In genomic region chr10:125153693-125154490, GRCh38 we compare ENCODE assay signal across 9 cellular contexts. TPM values are rescaled to one million over a fixed set of nuclear protein-coding genes. Genes with fewer than 3 reads are reported as not detected.
A peak's percentile ranks its signal among the peaks of the same experiment; 100 is the strongest.
DNase-seq lines count a peak whose midpoint lies in the region; ATAC-seq, FAIRE-seq and TF ChIP-seq lines count a peak whose summit lies in the region.
"Had no signal": no experiment of that assay in that cellular context is flagged by ENCODE, and none has a peak within 500 bp of the region (broad histone marks: within the 10 kb centered on the region; RNA-seq: fewer than 3 reads in every experiment).

No MANE protein-coding gene starts in this region.

- CTCF ChIA-PET in Caco-2 (lab: Charles Lee) = no interaction called here
- CTCF ChIA-PET in CD4-positive, alpha-beta T cell (lab: Charles Lee) = no interaction called here

- no peaks in the 10 kb centered on the region for H3F3A ChIP-seq in MM.1S (ENCODE audit: insufficient read depth, low read length)

- H3K9me3 ChIP-seq in Caco-2 = no peaks in the 10 kb centered on the region
- H3K9me3 ChIP-seq in astrocyte (ENCODE audit: insufficient read depth, low read depth, low read length) = no peaks in the 10 kb centered on the region
- no peaks in the 10 kb centered on the region for H3K9me3 ChIP-seq in MM.1S (replicated peaks; ENCODE audit: insufficient read depth, low read length)
- no peaks in the 10 kb centered on the region for H3K9me3 ChIP-seq in CD4-positive, alpha-beta T cell (ENCODE audit: control insufficient read depth, low read length)

- H2AFZ ChIP-seq in astrocyte (ENCODE audit: low read depth, low read length) (no peak overlapping the region), MM.1S (ENCODE audit: low read length) (no peak overlapping the region)

- H3K27ac ChIP-seq in astrocyte (ENCODE audit: low read depth, low read length) = peak overlapping the region; percentile 26
- no peak overlapping the region for H3K27ac ChIP-seq in MM.1S (ENCODE audit: low read length)
- H3K27ac ChIP-seq in CD4-positive, alpha-beta T cell (ENCODE audit: low read depth, low read length) = no peak overlapping the region

- BruUV-seq in Caco-2 (replicated peaks; lab: Mats Ljungman, UMichigan) = no TSS peak

- H3K36me3 Mint-ChIP-seq in Caco-2 (ENCODE audit: insufficient read depth, unreplicated experiment) (peaks cover 47% of the 10 kb centered on the region), astrocyte (ENCODE audit: low read depth, unreplicated experiment) (peaks cover 10% of the 10 kb centered on the region)
- peaks cover 0 to 6% of the 10 kb centered on the region in 2 donors for H3K36me3 Mint-ChIP-seq in activated naive CD4-positive, alpha-beta T cell treated with anti-CD3 and anti-CD28 coated beads, Interleukin-2, amount 50 U/mL, for 72 hours
- H3K36me3 Mint-ChIP-seq in CD4-positive, alpha-beta T cell (ENCODE audit: low read depth) = no peaks in the 10 kb centered on the region

- H3K27me3 Mint-ChIP-seq in Caco-2 (ENCODE audit: insufficient read depth, unreplicated experiment) (no peaks in the 10 kb centered on the region), astrocyte (ENCODE audit: low read depth, unreplicated experiment) (no peaks in the 10 kb centered on the region)
- peaks cover 85% of the 10 kb centered on the region for H3K27me3 Mint-ChIP-seq in CD4-positive, alpha-beta T cell

- no peaks in the 10 kb centered on the region for H3K9me2 ChIP-seq in MM.1S (replicated peaks; ENCODE audit: insufficient read depth, low read length)

- H3K4me2 ChIP-seq in astrocyte (ENCODE audit: low read length) = peak overlapping the region; percentile 74
- no peak overlapping the region for H3K4me2 ChIP-seq in MM.1S (ENCODE audit: low read depth, low read length)

- H3K27ac Mint-ChIP-seq in Caco-2 (ENCODE audit: unreplicated experiment) (peak overlapping the region; percentile 39), astrocyte (ENCODE audit: unreplicated experiment) (peak overlapping the region; percentile 91)
- no peak overlapping the region for H3K27ac Mint-ChIP-seq in activated naive CD4-positive, alpha-beta T cell treated with anti-CD3 and anti-CD28 coated beads, Interleukin-2, amount 50 U/mL, for 72 hours
- no peak overlapping the region for H3K27ac Mint-ChIP-seq in CD4-positive, alpha-beta T cell

- intact Hi-C loops in Caco-2 (cut with micrococcal nuclease; ENCODE audit: unreplicated experiment) = no loop called here
- intact Hi-C loops in left cardiac atrium (cut with DNase I) = loop anchor here (5.0 to 10.0 kb wide), 2 partner anchors 69 to 92 kb away; no protein-coding TSS in a partner anchor
- intact Hi-C loops in CD4-positive, alpha-beta T cell (cut with DNase I, micrococcal nuclease) = no loop called here

- H3K9ac ChIP-seq in astrocyte (ENCODE audit: low read length) (peak overlapping the region; percentile 55), MM.1S (ENCODE audit: low read length) (no peak overlapping the region)

- H3K79me2 ChIP-seq in astrocyte (ENCODE audit: insufficient read depth, low read length) = peaks cover 99% of the 10 kb centered on the region
- no peaks in the 10 kb centered on the region for H3K79me2 ChIP-seq in MM.1S (ENCODE audit: low read length)

- H3K4me1 Mint-ChIP-seq in Caco-2 (ENCODE audit: low read depth, unreplicated experiment) = peaks cover 50% of the 10 kb centered on the region
- H3K4me1 Mint-ChIP-seq in astrocyte (ENCODE audit: low read depth, unreplicated experiment) = peaks cover 66% of the 10 kb centered on the region
- peaks cover 6% of the 10 kb centered on the region for H3K4me1 Mint-ChIP-seq in CD4-positive, alpha-beta T cell (ENCODE audit: low read depth)

- H4K20me1 ChIP-seq in astrocyte (ENCODE audit: insufficient read depth, low read length) (peaks cover 85% of the 10 kb centered on the region), MM.1S (ENCODE audit: insufficient read depth, low read length) (no peaks in the 10 kb centered on the region)

- H3K4me3 Mint-ChIP-seq in Caco-2 (ENCODE audit: unreplicated experiment) (no peak overlapping the region), astrocyte (ENCODE audit: unreplicated experiment) (peak overlapping the region; percentile 76)
- H3K4me3 Mint-ChIP-seq in CD4-positive, alpha-beta T cell = no peak overlapping the region

- FAIRE-seq in astrocyte (lab: Jason Lieb, UNC) = no peak

- ATAC-seq in left cardiac atrium = peak; percentile 35 to 36
- no peak for ATAC-seq in activated naive CD4-positive, alpha-beta T cell treated with anti-CD3 and anti-CD28 coated beads, Interleukin-2, amount 50 U/mL, for 72 hours
- ATAC-seq in CD4-positive, alpha-beta T cell (ENCODE audit: poor library complexity) = no peak

- POLR2A ChIA-PET in Caco-2 (lab: Charles Lee) = no interaction called here
- POLR2A ChIA-PET in CD4-positive, alpha-beta T cell (lab: Charles Lee) = no interaction called here

- H3K4me3 ChIP-seq in Caco-2 (ENCODE audit: low read depth, low read length) (no peak overlapping the region), astrocyte (ENCODE audit: insufficient read depth, low read depth, low read length) (no peak overlapping the region), MM.1S (ENCODE audit: low read length) (no peak overlapping the region)

- no peaks in the 10 kb centered on the region for H3K27me3 ChIP-seq in Caco-2 (replicated peaks; ENCODE audit: control insufficient read depth, insufficient read depth, low read length)
- H3K27me3 ChIP-seq in astrocyte (ENCODE audit: insufficient read depth, low read length) = no peaks in the 10 kb centered on the region
- H3K27me3 ChIP-seq in MM.1S (replicated peaks; ENCODE audit: insufficient read depth, low read length) = peaks cover 75% of the 10 kb centered on the region
- H3K27me3 ChIP-seq in CD4-positive, alpha-beta T cell (ENCODE audit: control insufficient read depth, insufficient read depth, low read length) = peaks cover 72% of the 10 kb centered on the region

- no peak for TF ChIP-seq CTCF in Caco-2 (IDR thresholded peaks at IDR 0.05; ENCODE audit: insufficient read depth in 1 of 2, low read depth in 1 of 2, low read length in 1 of 2, severe bottlenecking in 1 of 2, unreplicated experiment in 1 of 2)
- TF ChIP-seq CTCF in astrocyte (IDR thresholded peaks at IDR 0.05; ENCODE audit: insufficient read depth, low read depth, low read length) = no peak
- no peak for TF ChIP-seq CTCF in MM.1S (IDR thresholded peaks at IDR 0.05; ENCODE audit: low read length)
- TF ChIP-seq CTCF in CD4-positive, alpha-beta T cell (IDR thresholded peaks at IDR 0.05) = no peak

- DNase-seq in Caco-2 = no peak
- DNase-seq in astrocyte (ENCODE audit: low read depth) = peak; percentile 56
- DNase-seq in left cardiac atrium = peak; percentile 42
- peak; percentile 52 for DNase-seq in pons (ENCODE audit: low spot score)
- no peak for DNase-seq in MM.1S
- no peak for DNase-seq in activated naive CD4-positive, alpha-beta T cell treated with anti-CD3 and anti-CD28 coated beads, Interleukin-2, amount 50 U/mL, for 72 hours (ENCODE audit: low spot score in 2 of 2)
- DNase-seq in CD4-positive, alpha-beta T cell = no peak
- DNase-seq in NCI-H748 treated with DMSO at 0.1 percent for 48 hours (lab: John Stamatoyannopoulos, UW) = no peak
- DNase-seq: DND-41 had no signal

- H3K4me1 ChIP-seq in Caco-2 (peaks cover 36% of the 10 kb centered on the region), astrocyte (ENCODE audit: insufficient read depth, low read length) (peaks cover 73% of the 10 kb centered on the region), MM.1S (ENCODE audit: low read length) (no peaks in the 10 kb centered on the region)

- H3K9me3 Mint-ChIP-seq in Caco-2 (ENCODE audit: unreplicated experiment) (no peaks in the 10 kb centered on the region), astrocyte (ENCODE audit: unreplicated experiment) (no peaks in the 10 kb centered on the region)
- H3K9me3 Mint-ChIP-seq in activated naive CD4-positive, alpha-beta T cell treated with anti-CD3 and anti-CD28 coated beads, Interleukin-2, amount 50 U/mL, for 72 hours = no peaks in the 10 kb centered on the region
- no peaks in the 10 kb centered on the region for H3K9me3 Mint-ChIP-seq in CD4-positive, alpha-beta T cell

- H3K36me3 ChIP-seq in Caco-2 (ENCODE audit: control insufficient read depth, insufficient read depth, low read length) = no peaks in the 10 kb centered on the region; the same call in 1 of the 2 replicates
- H3K36me3 ChIP-seq in astrocyte (ENCODE audit: insufficient read depth, low read length) = no peaks in the 10 kb centered on the region
- H3K36me3 ChIP-seq in MM.1S (replicated peaks; ENCODE audit: insufficient read depth, low read length) = no peaks in the 10 kb centered on the region

RNA-seq across cellular contexts. Expression of gene CTBP2, which starts 6.5 kb away (rescaled TPM):
- total RNA-seq in Caco-2 (2022) = 97.2 and 99.6 TPM in 2 replicates
- total RNA-seq in astrocyte = 101 and 109 TPM in 2 replicates
- total RNA-seq in left cardiac atrium = 10 to 100 TPM; 30.8 to 36.8 TPM
- total RNA-seq in activated naive CD4-positive, alpha-beta T cell treated with anti-CD3 and anti-CD28 coated beads, Interleukin-2, amount 50 U/mL, for 72 hours = 1 to 10 TPM; 1.2 TPM
- total RNA-seq in CD4-positive, alpha-beta T cell = under 1 TPM in 1 of 2 experiments, not detected in 1; 0.17 TPM

Comparison
In these comparisons a context has a peak if more than half of its experiments do, and no peak if none do; other contexts are left out.
1. DNase-seq: peak in astrocyte (single experiment), left cardiac atrium (single experiment) and pons (single experiment); none in Caco-2 (0 of 2), MM.1S (single experiment), activated naive CD4-positive, alpha-beta T cell treated with anti-CD3 and anti-CD28 coated beads, Interleukin-2, amount 50 U/mL, for 72 hours (0 of 2), CD4-positive, alpha-beta T cell (0 of 10) and NCI-H748 treated with DMSO at 0.1 percent for 48 hours (single experiment).
2. H3K27ac Mint-ChIP-seq: peak in Caco-2 (single experiment) and astrocyte (single experiment); none in activated naive CD4-positive, alpha-beta T cell treated with anti-CD3 and anti-CD28 coated beads, Interleukin-2, amount 50 U/mL, for 72 hours (0 of 2) and CD4-positive, alpha-beta T cell (single experiment).
3. ATAC-seq: peak in left cardiac atrium (2 of 2); none in activated naive CD4-positive, alpha-beta T cell treated with anti-CD3 and anti-CD28 coated beads, Interleukin-2, amount 50 U/mL, for 72 hours (0 of 2) and CD4-positive, alpha-beta T cell (single experiment).
4. RNA of gene CTBP2, which starts 6.5 kb away (total RNA-seq): 101 to 109 TPM in astrocyte, 97.2 to 99.6 TPM in Caco-2 and 30.8 to 36.8 TPM in left cardiac atrium; 1.2 TPM in activated naive CD4-positive, alpha-beta T cell treated with anti-CD3 and anti-CD28 coated beads, Interleukin-2, amount 50 U/mL, for 72 hours and 0.17 TPM in CD4-positive, alpha-beta T cell; every median in the first group is over 10 times any median in the second.
5. intact Hi-C loops: an anchor here in left cardiac atrium (5.0 to 10.0 kb wide); none called in Caco-2 and CD4-positive, alpha-beta T cell.